Comparison of ENCODE assay signal across 9 cellular contexts in the genomic region with DNA sequence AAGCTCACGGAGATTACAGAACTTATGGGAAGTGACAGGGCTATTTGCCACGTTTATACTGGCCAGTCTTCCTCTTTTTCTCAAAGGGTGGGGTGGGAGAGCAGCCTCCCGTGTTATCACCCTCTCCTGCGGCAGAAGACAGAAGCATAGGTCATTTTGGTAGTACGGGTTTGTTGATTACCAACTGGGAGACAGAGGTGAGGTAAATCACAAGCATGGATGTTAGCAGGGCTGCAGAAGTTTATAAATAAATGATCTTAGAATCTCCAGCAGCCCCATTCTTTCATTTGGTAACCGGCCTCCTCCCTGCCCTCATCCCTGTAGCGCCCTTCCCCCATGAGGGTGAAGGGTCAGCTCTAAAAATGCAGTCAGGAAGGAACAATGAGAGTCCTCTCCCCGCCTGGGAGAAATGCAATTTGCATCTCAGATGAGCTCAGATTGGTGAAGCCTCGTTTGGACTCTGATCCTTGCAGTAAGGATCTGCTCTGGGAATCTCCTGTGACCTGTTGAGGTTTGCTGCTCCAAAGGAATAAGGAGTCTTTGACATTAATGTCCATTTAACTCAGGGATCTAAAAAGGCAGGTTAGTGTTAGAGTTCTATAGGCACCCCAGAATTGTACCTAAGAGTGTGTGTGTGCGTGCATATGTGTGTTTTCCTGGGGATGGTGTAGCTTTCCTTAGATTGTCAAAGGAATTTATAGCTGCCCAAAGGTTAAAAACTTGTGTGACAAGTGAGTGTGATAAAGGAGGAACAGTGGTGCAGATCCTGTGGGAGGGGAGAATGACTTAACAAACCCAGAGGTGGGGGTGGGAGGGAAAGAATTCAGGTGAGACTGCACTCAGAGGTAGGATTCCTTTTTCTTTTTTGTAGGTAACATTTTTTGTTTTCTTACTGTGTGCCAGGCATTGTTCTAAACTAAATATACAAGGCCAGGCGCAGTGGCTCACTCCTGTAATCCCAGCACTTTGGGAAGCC. TPM values are rescaled to one million over a fixed set of nuclear protein-coding genes. Genes with fewer than 3 reads are reported as not detected.
DNase-seq lines count a peak whose midpoint lies in the region; ATAC-seq, FAIRE-seq and TF ChIP-seq lines count a peak whose summit lies in the region.
"Had no signal": no experiment of that assay in that cellular context is flagged by ENCODE, and none has a peak within 500 bp of the region (broad histone marks: within the 10 kb centered on the region; RNA-seq: fewer than 3 reads in every experiment).

No MANE protein-coding gene starts in this region.

- H4K20me1 ChIP-seq in astrocyte (ENCODE audit: insufficient read depth, low read length) = no peaks in the 10 kb centered on the region

- H3K27ac Mint-ChIP-seq in astrocyte (ENCODE audit: unreplicated experiment) = peak overlapping the region; percentile 96

- H3K9me3 ChIP-seq in astrocyte (ENCODE audit: insufficient read depth, low read depth, low read length) (no peaks in the 10 kb centered on the region), skeletal muscle satellite cell (replicated peaks; ENCODE audit: low read length) (no peaks in the 10 kb centered on the region), thyroid gland (no peaks in the 10 kb centered on the region)

- peaks cover 3% of the 10 kb centered on the region for H3K4me1 ChIP-seq in astrocyte (ENCODE audit: insufficient read depth, low read length)
- peaks cover 14% of the 10 kb centered on the region for H3K4me1 ChIP-seq in skeletal muscle satellite cell (ENCODE audit: control insufficient read depth, insufficient read depth, low read length)
- H3K4me1 ChIP-seq in thyroid gland = peaks cover 6 to 14% of the 10 kb centered on the region in 2 donors

- intact Hi-C loops in thyroid gland (cut with DNase I) = no loop called here

- no peak for ATAC-seq in HG03280 (IDR thresholded peaks at IDR 0.05; ENCODE audit: unreplicated experiment)

- no peak overlapping the region for H3K4me3 ChIP-seq in astrocyte (ENCODE audit: insufficient read depth, low read depth, low read length)
- H3K4me3 ChIP-seq in skeletal muscle satellite cell (ENCODE audit: low read length) = peak overlapping the region; percentile 60
- H3K4me3 ChIP-seq in thyroid gland (replicated peaks in 1 of 3) = no peak overlapping the region

- H3K36me3 ChIP-seq in astrocyte (ENCODE audit: insufficient read depth, low read length) (no peaks in the 10 kb centered on the region), skeletal muscle satellite cell (ENCODE audit: insufficient read depth, low read length) (no peaks in the 10 kb centered on the region), thyroid gland (no peaks in the 10 kb centered on the region)

- 70 to 72% methylated on average over 11 of the region's 11 CpGs for WGBS in thyroid gland, 2 donors

- no peak overlapping the region for H3K9ac ChIP-seq in astrocyte (ENCODE audit: low read length)
- H3K9ac ChIP-seq in skeletal muscle satellite cell (ENCODE audit: low read depth, low read length) = peak overlapping the region; percentile 54

- H3K27me3 ChIP-seq in astrocyte (ENCODE audit: insufficient read depth, low read length) (no peaks in the 10 kb centered on the region), skeletal muscle satellite cell (ENCODE audit: control insufficient read depth, insufficient read depth, low read length) (no peaks in the 10 kb centered on the region), thyroid gland (no peaks in the 10 kb centered on the region)

- no peaks in the 10 kb centered on the region for H3K36me3 Mint-ChIP-seq in astrocyte (ENCODE audit: low read depth, unreplicated experiment)

- H3K4me1 Mint-ChIP-seq in astrocyte (ENCODE audit: low read depth, unreplicated experiment) = peaks cover 26% of the 10 kb centered on the region

- no peaks in the 10 kb centered on the region for H3K79me2 ChIP-seq in astrocyte (ENCODE audit: insufficient read depth, low read length)

- no peaks in the 10 kb centered on the region for H3K9me3 Mint-ChIP-seq in astrocyte (ENCODE audit: unreplicated experiment)

- peak overlapping the region; percentile 60 for H3K4me2 ChIP-seq in astrocyte (ENCODE audit: low read length)
- peak overlapping the region; percentile 77 for H3K4me2 ChIP-seq in skeletal muscle satellite cell (ENCODE audit: low read length)

- TF ChIP-seq POLR2A in thyroid gland (IDR thresholded peaks at IDR 0.05) = no peak

- TF ChIP-seq CTCF in astrocyte (IDR thresholded peaks at IDR 0.05; ENCODE audit: insufficient read depth, low read depth, low read length) (no peak), thyroid gland (IDR thresholded peaks at IDR 0.05) (no peak)

- H3K4me3 Mint-ChIP-seq in astrocyte (ENCODE audit: unreplicated experiment) = peak overlapping the region; percentile 58

- H3K27me3 Mint-ChIP-seq in astrocyte (ENCODE audit: low read depth, unreplicated experiment) = no peaks in the 10 kb centered on the region

- DNase-seq in KBM-7 (peak; percentile 62), astrocyte (ENCODE audit: low read depth) (no peak), iPS-NIHi7 (ENCODE audit: extremely low spot score) (peak; percentile 66), thyroid gland (no peak), NCI-H1105 treated with DMSO at 0.1 percent for 48 hours (lab: John Stamatoyannopoulos, UW) (no peak)
- DNase-seq in stimulated activated CD4-positive, alpha-beta T cell treated with anti-CD3 and anti-CD28 coated beads, Interleukin-12 subunit alpha, Interleukin-12 subunit beta, amount 100 ng/mL, for 4 hours = no peak
- DNase-seq: activated CD4-positive, alpha-beta T cell treated with anti-CD3 and anti-CD28 coated beads, Interleukin-2, amount 50 U/mL, for 48 hours had no signal

- H2AFZ ChIP-seq in astrocyte (ENCODE audit: low read depth, low read length) = peak overlapping the region; percentile 69

- no peak for FAIRE-seq in astrocyte (lab: Jason Lieb, UNC)

- in situ Hi-C loops in KBM-7 (cut with MboI; ENCODE audit: low pct_unique_long_range_greater_than_20kb, low sequenced_read_pairs) = no loop called here

- H3K27ac ChIP-seq in astrocyte (ENCODE audit: low read depth, low read length) = no peak overlapping the region
- H3K27ac ChIP-seq in thyroid gland = no peak overlapping the region

RNA-seq across cellular contexts. Expression of gene SINHCAF, which starts 45.0 kb away (rescaled TPM):
- 91.0 and 115 TPM in 2 replicates for total RNA-seq in astrocyte
- 31.5 and 46.9 TPM in 2 replicates for total RNA-seq in skeletal muscle satellite cell (2012; rRNA removed)
- 100 to 1,000 TPM in 1 of 4 donors, 10 to 100 TPM in 3; 24.0 to 111 (median 55.2) TPM for total RNA-seq in thyroid gland

Comparison
In these comparisons a context has a peak if more than half of its experiments do, and no peak if none do; other contexts are left out.
1. DNase-seq: peak in KBM-7 (single experiment) and iPS-NIHi7 (single experiment); none in astrocyte (single experiment), thyroid gland (0 of 2), NCI-H1105 treated with DMSO at 0.1 percent for 48 hours (single experiment) and stimulated activated CD4-positive, alpha-beta T cell treated with anti-CD3 and anti-CD28 coated beads, Interleukin-12 subunit alpha, Interleukin-12 subunit beta, amount 100 ng/mL, for 4 hours (single experiment).